In the genomic region with DNA sequence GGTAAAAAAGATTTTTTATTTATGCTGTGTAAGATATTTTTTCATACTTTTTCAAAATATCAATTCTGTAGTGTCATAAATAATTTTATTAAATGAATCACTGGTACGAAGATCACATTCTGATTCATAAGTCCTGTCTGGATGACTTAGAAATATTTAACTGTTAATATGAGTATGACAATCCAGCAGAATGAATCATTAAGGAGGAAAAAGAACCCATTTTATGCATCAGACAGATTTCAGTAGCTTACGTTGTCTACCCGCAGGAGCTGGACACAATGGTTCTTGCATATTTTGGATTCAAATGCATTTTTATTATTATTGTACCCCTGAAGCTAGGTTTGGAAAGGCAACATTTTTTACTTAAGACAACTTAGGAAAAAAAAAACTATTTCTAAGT, we compare ENCODE assay signal across 16 cellular contexts.
DNase-seq lines count a peak whose midpoint lies in the region; ATAC-seq, FAIRE-seq and TF ChIP-seq lines count a peak whose summit lies in the region.
"Had no signal": no experiment of that assay in that cellular context is flagged by ENCODE, and none has a peak within 500 bp of the region (broad histone marks: within the 10 kb centered on the region; RNA-seq: fewer than 3 reads in every experiment).

No MANE protein-coding gene starts in this region.

- H3K36me3 ChIP-seq in bronchial epithelial cell (ENCODE audit: control insufficient read depth, insufficient read depth, low read length), result no peaks in the 10 kb centered on the region
- H3K36me3 ChIP-seq: BLaER1 treated with 17β-estradiol and CSF1 and Interleukin-3, amounts not matched to agents 10 nM and 100 nM; HAP-1 had no signal

- ATAC-seq in left cardiac atrium, result no peak

- intact Hi-C loops in left cardiac atrium (cut with DNase I), result no loop called here

- no peak for FAIRE-seq in bronchial epithelial cell (lab: Jason Lieb, UNC)
- FAIRE-seq: GM12891, H1 had no signal

- no peaks in the 10 kb centered on the region for H3K27me3 ChIP-seq in bronchial epithelial cell (ENCODE audit: control insufficient read depth, insufficient read depth, low read length)
- H3K27me3 ChIP-seq: BLaER1 treated with 17β-estradiol and CSF1 and Interleukin-3, amounts not matched to agents 10 nM and 100 nM had no signal

- TF ChIP-seq CTCF in bronchial epithelial cell (IDR thresholded peaks at IDR 0.05; ENCODE audit: insufficient read depth, low read length, severe bottlenecking), result no peak

- DNase-seq in HCEC 1CT, result peak; percentile 53
- peak; percentile 34 for DNase-seq in bronchial epithelial cell (ENCODE audit: low read depth)
- peak; percentile 0 for DNase-seq in myocyte (ENCODE audit: low read depth)
- no peak for DNase-seq in NCI-H446 treated with DMSO at 0.1 percent for 48 hours (lab: John Stamatoyannopoulos, UW)
- DNase-seq in C1 segment of cervical spinal cord (lab: John Stamatoyannopoulos, UW), result no peak
- DNase-seq in NCI-H187 treated with DMSO at 0.1 percent for 48 hours (lab: John Stamatoyannopoulos, UW), result no peak
- DNase-seq in left cardiac atrium, result no peak
- DNase-seq: ACHN; Calu3; CD4-positive, alpha-beta T cell; DMS 273 treated with DMSO at 0.1 percent for 48 hours; HFFc6 had no signal

- H3K4me3 ChIP-seq in bronchial epithelial cell (ENCODE audit: low read depth, low read length), result no peak overlapping the region
- H3K4me3 ChIP-seq: BLaER1 treated with 17β-estradiol and CSF1 and Interleukin-3, amounts not matched to agents 10 nM and 100 nM; HAP-1 had no signal

Comparison
In these comparisons a context has a peak if more than half of its experiments do, and no peak if none do; other contexts are left out.
1. DNase-seq: peak in HCEC 1CT (single experiment), bronchial epithelial cell (single experiment) and myocyte (single experiment); none in NCI-H446 treated with DMSO at 0.1 percent for 48 hours (single experiment), C1 segment of cervical spinal cord (0 of 14), NCI-H187 treated with DMSO at 0.1 percent for 48 hours (single experiment) and left cardiac atrium (single experiment).